23 cellular contexts compared by ENCODE assay signal in genomic region chr15:62153228-62153627, GRCh38. TPM values are rescaled to one million over a fixed set of nuclear protein-coding genes. Genes with fewer than 3 reads are reported as not detected.
DNase-seq lines count a peak whose midpoint lies in the region; ATAC-seq and TF ChIP-seq lines count a peak whose summit lies in the region.
"Had no signal": no experiment of that assay in that cellular context is flagged by ENCODE, and none has a peak within 500 bp of the region (broad histone marks: within the 10 kb centered on the region; RNA-seq: fewer than 3 reads in every experiment).

No MANE protein-coding gene starts in this region.

- H3K9me2 ChIP-seq in hepatocyte (replicated peaks; ENCODE audit: insufficient read depth): no peaks in the 10 kb centered on the region

- TF ChIP-seq CTCF in hepatocyte (IDR thresholded peaks at IDR 0.05; ENCODE audit: poor library complexity): no peak

- H4K20me1 ChIP-seq in hepatocyte (ENCODE audit: insufficient read depth, poor library complexity, severe bottlenecking): no peaks in the 10 kb centered on the region

- no peaks in the 10 kb centered on the region for H3K4me1 ChIP-seq in hepatocyte (ENCODE audit: insufficient read depth)
- H3K4me1 ChIP-seq: tibial nerve had no signal

- no peak for DNase-seq in activated CD4-positive, CD25-positive, alpha-beta regulatory T cell (lab: John Stamatoyannopoulos, UW)
- peak; percentile 27 to 46 (median 38) for DNase-seq in stimulated activated CD4-positive, alpha-beta T cell treated with anti-CD3 and anti-CD28 coated beads, Interleukin-12 subunit alpha, Interleukin-12 subunit beta, amount 100 ng/mL, for 48 hours (ENCODE audit: low read depth in 2 of 3, low spot score in 1 of 3)
- DNase-seq in stimulated activated CD4-positive, alpha-beta T cell treated with anti-CD3 and anti-CD28 coated beads, Interleukin-12 subunit alpha, Interleukin-12 subunit beta, amount 100 ng/mL, for 4 hours: no peak
- DNase-seq in stimulated activated CD4-positive, alpha-beta T cell treated with anti-CD3 and anti-CD28 coated beads, Interleukin-15, amount 100 ng/mL, for 48 hours (ENCODE audit: low read depth in 2 of 2): peak; percentile 29 to 38
- DNase-seq in hepatocyte (ENCODE audit: low spot score) (no peak), NCI-H2227 treated with DMSO at 0.1 percent for 48 hours (lab: John Stamatoyannopoulos, UW) (no peak)
- DNase-seq: CD4-positive, alpha-beta memory T cell; DMS 273 treated with DMSO at 0.1 percent for 48 hours; GDM1; immature natural killer cell; IMR-90; left lung; natural killer cell; retina; stomach had no signal

- H2AFZ ChIP-seq in hepatocyte: no peak overlapping the region

- H3K36me3 ChIP-seq in hepatocyte (replicated peaks; ENCODE audit: insufficient read depth, low read depth): no peaks in the 10 kb centered on the region
- H3K36me3 ChIP-seq: left lung, stomach, tibial nerve had no signal

- ATAC-seq in activated CD4-positive, CD25-positive, alpha-beta regulatory T cell treated with anti-CD3 and anti-CD28 coated beads, Interleukin-2, amount 50 U/mL, for 24 hours: peak; percentile 93 to 99
- ATAC-seq in GM21717 (IDR thresholded peaks at IDR 0.05; ENCODE audit: unreplicated experiment): no peak
- ATAC-seq: HCT116, left lung, natural killer cell had no signal

- H3K79me2 ChIP-seq in hepatocyte: no peaks in the 10 kb centered on the region

- H3K4me2 ChIP-seq in hepatocyte: no peak overlapping the region

- no peaks in the 10 kb centered on the region for H3K9me3 ChIP-seq in hepatocyte (ENCODE audit: low read depth)

- no peak overlapping the region for H3K27ac ChIP-seq in hepatocyte
- H3K27ac ChIP-seq: 22Rv1, left lung, stomach, tibial nerve had no signal

- H3K4me3 ChIP-seq in hepatocyte: no peak overlapping the region
- H3K4me3 ChIP-seq: left lung, stomach, tibial nerve had no signal

- 66% methylated on average over 4 of the region's 4 CpGs for WGBS in hepatocyte (ENCODE audit: low lambda C conversion rate, missing lambda C conversion rate)

- no peaks in the 10 kb centered on the region for H3K27me3 ChIP-seq in hepatocyte
- H3K27me3 ChIP-seq: left lung, stomach, tibial nerve had no signal

RNA-seq across cellular contexts. Expression of gene C2CD4B, which starts 11.9 kb away (rescaled TPM):
- 1.0 and 2.0 TPM in 2 replicates for total RNA-seq in hepatocyte
- polyA plus RNA-seq in hepatocyte: 2.6 and 6.2 TPM in 2 replicates
- total RNA-seq: CD4-positive, alpha-beta memory T cell; IMR-90; mesothelial cell of epicardium; osteoblast; SK-MEL-5 had no signal
- polyA plus RNA-seq: CD4-positive, alpha-beta memory T cell; immature natural killer cell; IMR-90 had no signal

Comparison
In these comparisons a context has a peak if more than half of its experiments do, and no peak if none do; other contexts are left out.
1. DNase-seq: peak in stimulated activated CD4-positive, alpha-beta T cell treated with anti-CD3 and anti-CD28 coated beads, Interleukin-12 subunit alpha, Interleukin-12 subunit beta, amount 100 ng/mL, for 48 hours (3 of 3) and stimulated activated CD4-positive, alpha-beta T cell treated with anti-CD3 and anti-CD28 coated beads, Interleukin-15, amount 100 ng/mL, for 48 hours (2 of 2); none in activated CD4-positive, CD25-positive, alpha-beta regulatory T cell (0 of 4), stimulated activated CD4-positive, alpha-beta T cell treated with anti-CD3 and anti-CD28 coated beads, Interleukin-12 subunit alpha, Interleukin-12 subunit beta, amount 100 ng/mL, for 4 hours (single experiment), hepatocyte (single experiment) and NCI-H2227 treated with DMSO at 0.1 percent for 48 hours (single experiment).